27 cellular contexts compared by ENCODE assay signal in genomic region chr20:5020760-5021159, GRCh38.
"Had no signal": no experiment of that assay in that cellular context is flagged by ENCODE, and none has a peak within 500 bp of the region (broad histone marks: within the 10 kb centered on the region; RNA-seq: fewer than 3 reads in every experiment).

No MANE protein-coding gene starts in this region.

- DNase-seq: activated CD4-positive, alpha-beta T cell treated with anti-CD3 and anti-CD28 coated beads for 36 hours; activated CD4-positive, CD25-positive, alpha-beta regulatory T cell; activated CD8-positive, alpha-beta memory T cell treated with anti-CD3 and anti-CD28 coated beads, Interleukin-2, amount 10 ng/mL, durations not matched to agents 7 days and 5 days; activated CD8-positive, alpha-beta T cell treated with anti-CD3 and anti-CD28 coated beads, Interleukin-2, amount 10 ng/mL, durations not matched to agents 7 days and 5 days; activated naive CD4-positive, alpha-beta T cell treated with Interleukin-2 at 50 U/mL for 16 hours; activated T-cell treated with anti-CD3 and anti-CD28 coated beads, Interleukin-2, amount 50 U/mL, for 48 hours; adrenal gland; body of pancreas; cerebellar nuclear complex; endodermal cell; erythroblast; heart right ventricle; kidney glomerular epithelial cell; left ventricle myocardium superior; nephron progenitor cell; ovary; retina; stimulated activated CD4-positive, alpha-beta T cell treated with anti-CD3 and anti-CD28 coated beads, Interleukin-1b, Interleukin-23, amount 100 ng/mL, for 48 hours; stimulated activated CD4-positive, alpha-beta T cell treated with anti-CD3 and anti-CD28 coated beads, Interleukin-4, amount 100 ng/mL, for 4 hours; stimulated activated CD8-positive, alpha-beta memory T cell treated with anti-CD3 and anti-CD28 coated beads, Interleukin-4, amount 100 ng/mL, for 48 hours; stimulated activated naive B cell treated with anti-CD40 and anti-IgM and Interleukin-4, amounts not matched to agents 10 μg/mL and 1 μg/mL and 100 μg/mL, for 72 hours; stomach; thyroid gland; upper lobe of left lung had no signal

- H3K27ac ChIP-seq: adrenal gland, body of pancreas, coronary artery, heart right ventricle, ovary, prostate gland, stomach, thyroid gland, upper lobe of left lung had no signal

- H3K9me3 ChIP-seq: adrenal gland, body of pancreas, heart right ventricle, ovary, prostate gland, stomach, thyroid gland, upper lobe of left lung had no signal

- H3K27me3 ChIP-seq: adrenal gland, body of pancreas, heart right ventricle, ovary, stomach, thyroid gland, upper lobe of left lung had no signal

- H3K4me2 ChIP-seq: smooth muscle cell had no signal

- H3K4me1 ChIP-seq: body of pancreas, prostate gland, stomach, thyroid gland had no signal

- H3K4me3 ChIP-seq: adrenal gland, body of pancreas, coronary artery, heart right ventricle, ovary, prostate gland, smooth muscle cell, stomach, thyroid gland, upper lobe of left lung had no signal

- H3K36me3 ChIP-seq: adrenal gland, heart right ventricle, ovary, prostate gland, stomach, thyroid gland, upper lobe of left lung had no signal

- ATAC-seq: activated CD4-positive, alpha-beta T cell treated with anti-CD3 and anti-CD28 coated beads for 36 hours; activated CD8-positive, alpha-beta memory T cell treated with anti-CD3 and anti-CD28 coated beads, Interleukin-2, amount 10 ng/mL, durations not matched to agents 7 days and 5 days; activated CD8-positive, alpha-beta T cell treated with anti-CD3 and anti-CD28 coated beads, Interleukin-2, amount 10 ng/mL, durations not matched to agents 7 days and 5 days; body of pancreas; heart right ventricle; left ventricle myocardium superior; stimulated activated naive B cell treated with anti-CD40 and anti-IgM and Interleukin-4, amounts not matched to agents 10 μg/mL and 1 μg/mL and 100 μg/mL, for 72 hours had no signal
